In the genomic region with DNA sequence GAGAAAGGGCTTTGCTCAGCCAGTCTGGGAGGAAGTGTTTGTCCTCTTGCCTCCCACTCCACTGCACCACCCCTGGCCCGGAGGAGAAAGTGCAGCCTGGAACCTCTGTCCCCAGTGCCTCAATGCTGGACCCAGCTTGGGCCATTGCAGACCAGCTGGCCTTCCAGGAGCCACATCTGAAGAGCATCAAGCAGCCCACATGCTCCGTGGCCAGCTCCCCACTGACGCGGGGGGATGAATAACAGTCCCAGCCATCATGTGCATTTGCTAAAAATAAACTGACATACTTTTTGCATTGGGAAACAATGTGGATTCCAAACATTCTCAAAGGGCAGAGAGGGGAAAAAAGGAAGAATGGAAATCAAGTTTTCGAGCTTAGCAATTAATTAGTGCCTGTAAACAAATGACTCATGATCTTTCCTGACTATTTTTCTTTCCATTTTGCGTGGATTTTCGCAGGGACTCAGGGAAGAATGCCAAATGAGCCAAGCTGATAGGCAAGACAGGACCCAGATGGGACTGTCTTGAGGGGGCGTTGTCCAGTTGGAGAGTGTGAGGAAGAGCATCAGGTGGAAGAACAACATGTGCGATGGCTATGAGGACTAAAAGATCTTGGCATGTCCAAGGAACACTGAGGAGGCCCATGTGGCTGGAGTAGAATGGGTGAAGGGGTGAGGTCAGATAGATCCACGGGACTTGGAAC, we compare ENCODE assay signal across 8 cellular contexts. TPM values are rescaled to one million over a fixed set of nuclear protein-coding genes. Genes with fewer than 3 reads are reported as not detected.
A peak's percentile ranks its signal among the peaks of the same experiment; 100 is the strongest.
DNase-seq lines count a peak whose midpoint lies in the region; ATAC-seq and TF ChIP-seq lines count a peak whose summit lies in the region.

No MANE protein-coding gene starts in this region.

- H3K9me3 Mint-ChIP-seq in T-cell, result peaks cover 0 to 1% (median 0%) of the 10 kb centered on the region in 3 donors

- in situ Hi-C loops in brain microvascular endothelial cell (cut with HindIII; ENCODE audit: low pct_ligation_motif_present, low sequenced_read_pairs), result no loop called here

- no peaks in the 10 kb centered on the region for H3K36me3 ChIP-seq in HEK293 (ENCODE audit: control insufficient read depth in 2 of 2, insufficient read depth in 1 of 2, low read length in 2 of 2)
- no peaks in the 10 kb centered on the region for H3K36me3 ChIP-seq in brain microvascular endothelial cell (replicated peaks)

- DNase-seq in brain microvascular endothelial cell, result peak; percentile 43
- DNase-seq in kidney glomerular epithelial cell (lab: John Stamatoyannopoulos, UW), result peak; percentile 83
- peak; percentile 91 for DNase-seq in stromal cell of bone marrow (ENCODE audit: low read depth)
- DNase-seq in T-cell, result no peak

- no peaks in the 10 kb centered on the region for H3K27me3 Mint-ChIP-seq in T-cell

- no peaks in the 10 kb centered on the region for H3K4me1 ChIP-seq in HEK293 (ENCODE audit: control insufficient read depth, insufficient read depth, low read length)

- peaks cover 3% of the 10 kb centered on the region for H3K36me3 Mint-ChIP-seq in T-cell

- no peak overlapping the region for H3K27ac Mint-ChIP-seq in T-cell

- CTCF ChIA-PET in HEK293 (lab: Yijun Ruan, JAX) (interaction anchor here (0.6 to 1.2 kb wide), 2 partner anchors 19 to 45 kb away, joined by 4 to 9 read pairs; no protein-coding TSS in a partner anchor), T-cell (lab: Charles Lee) (interaction anchor here in 1 of 2 donors (0.6 kb wide), 1 partner anchor 205 kb away, joined by 12 read pairs; no protein-coding TSS in a partner anchor)

- H3K4me3 ChIP-seq in HEK293 (ENCODE audit: low read depth, low read length) (no peak overlapping the region), brain microvascular endothelial cell (ENCODE audit: low read depth, low read length) (no peak overlapping the region)

- H3K27me3 ChIP-seq in brain microvascular endothelial cell (replicated peaks), result no peaks in the 10 kb centered on the region

- H3K9me3 ChIP-seq in HEK293 (ENCODE audit: control insufficient read depth, insufficient read depth, low read depth, low read length), result no peaks in the 10 kb centered on the region

- POLR2A ChIA-PET in HEK293 (lab: Yijun Ruan, JAX), result interaction anchor here (0.5 to 0.7 kb wide), 2 partner anchors 17 to 1036 kb away, joined by 3 read pairs; no protein-coding TSS in a partner anchor
- POLR2A ChIA-PET in T-cell (lab: Charles Lee), result no interaction called here

- no peak overlapping the region for H3K27ac ChIP-seq in HEK293 (ENCODE audit: extremely low read depth, low read depth, low read length)
- peak overlapping the region; percentile 15 for H3K27ac ChIP-seq in brain microvascular endothelial cell

- ATAC-seq in HG02840 (IDR thresholded peaks at IDR 0.05; ENCODE audit: low FRiP score, unreplicated experiment), result no peak
- ATAC-seq in T-cell (replicated peaks in 1 of 4), result no peak
- no peak for ATAC-seq in GM18520 (IDR thresholded peaks at IDR 0.05; ENCODE audit: unreplicated experiment)
- no peak for ATAC-seq in HG03378 (IDR thresholded peaks at IDR 0.05; ENCODE audit: unreplicated experiment)

- no peaks in the 10 kb centered on the region for H3K4me1 Mint-ChIP-seq in T-cell

- TF ChIP-seq CTCF in HEK293 (tag by site-specific recombination; IDR thresholded peaks at IDR 0.05) (no peak), brain microvascular endothelial cell (IDR thresholded peaks at IDR 0.05; ENCODE audit: low read depth, low read length, missing control alignments) (peak; percentile 50)

- no peak overlapping the region for H3K4me3 Mint-ChIP-seq in T-cell

TF ChIP-seq in HEK293, 187 proteins besides CTCF, POLR2A, EP300 and RAD21:
- TF ChIP-seq, protein P1, sequence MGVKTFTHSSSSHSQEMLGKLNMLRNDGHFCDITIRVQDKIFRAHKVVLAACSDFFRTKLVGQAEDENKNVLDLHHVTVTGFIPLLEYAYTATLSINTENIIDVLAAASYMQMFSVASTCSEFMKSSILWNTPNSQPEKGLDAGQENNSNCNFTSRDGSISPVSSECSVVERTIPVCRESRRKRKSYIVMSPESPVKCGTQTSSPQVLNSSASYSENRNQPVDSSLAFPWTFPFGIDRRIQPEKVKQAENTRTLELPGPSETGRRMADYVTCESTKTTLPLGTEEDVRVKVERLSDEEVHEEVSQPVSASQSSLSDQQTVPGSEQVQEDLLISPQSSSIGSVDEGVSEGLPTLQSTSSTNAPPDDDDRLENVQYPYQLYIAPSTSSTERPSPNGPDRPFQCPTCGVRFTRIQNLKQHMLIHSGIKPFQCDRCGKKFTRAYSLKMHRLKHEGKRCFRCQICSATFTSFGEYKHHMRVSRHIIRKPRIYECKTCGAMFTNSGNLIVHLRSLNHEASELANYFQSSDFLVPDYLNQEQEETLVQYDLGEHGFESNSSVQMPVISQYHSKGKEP (tag by site-specific recombination; IDR thresholded peaks at IDR 0.05), result no peak
- TF ChIP-seq ZNF585B (tag by site-specific recombination; IDR thresholded peaks at IDR 0.05) (no peak), SCRT2 (tag by site-specific recombination; IDR thresholded peaks at IDR 0.05) (peak; percentile 58), ZNF658 (tag by site-specific recombination; IDR thresholded peaks at IDR 0.05) (no peak)
- TF ChIP-seq, protein P2, sequence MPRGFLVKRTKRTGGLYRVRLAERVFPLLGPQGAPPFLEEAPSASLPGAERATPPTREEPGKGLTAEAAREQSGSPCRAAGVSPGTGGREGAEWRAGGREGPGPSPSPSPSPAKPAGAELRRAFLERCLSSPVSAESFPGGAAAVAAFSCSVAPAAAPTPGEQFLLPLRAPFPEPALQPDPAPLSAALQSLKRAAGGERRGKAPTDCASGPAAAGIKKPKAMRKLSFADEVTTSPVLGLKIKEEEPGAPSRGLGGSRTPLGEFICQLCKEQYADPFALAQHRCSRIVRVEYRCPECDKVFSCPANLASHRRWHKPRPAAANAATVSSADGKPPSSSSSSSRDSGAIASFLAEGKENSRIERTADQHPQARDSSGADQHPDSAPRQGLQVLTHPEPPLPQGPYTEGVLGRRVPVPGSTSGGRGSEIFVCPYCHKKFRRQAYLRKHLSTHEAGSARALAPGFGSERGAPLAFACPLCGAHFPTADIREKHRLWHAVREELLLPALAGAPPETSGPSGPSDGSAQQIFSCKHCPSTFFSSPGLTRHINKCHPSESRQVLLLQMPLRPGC (tag by site-specific recombination; IDR thresholded peaks at IDR 0.05), result no peak

RNA-seq across cellular contexts. Expression of a gene that starts 34.1 kb away (rescaled TPM):
- 10 to 100 TPM; 25.8 to 53.8 (median 48.0) TPM for total RNA-seq in T-cell

Comparison
In these comparisons a context has a peak if more than half of its experiments do, and no peak if none do; other contexts are left out.
1. DNase-seq: peak in brain microvascular endothelial cell (single experiment), kidney glomerular epithelial cell (single experiment) and stromal cell of bone marrow (single experiment); none in T-cell (0 of 34).